In genomic region chr3:117306299-117306698, GRCh38 we compare ENCODE assay signal across 28 cellular contexts.
DNase-seq lines count a peak whose midpoint lies in the region; ATAC-seq lines count a peak whose summit lies in the region.
"Had no signal": no experiment of that assay in that cellular context is flagged by ENCODE, and none has a peak within 500 bp of the region (broad histone marks: within the 10 kb centered on the region; RNA-seq: fewer than 3 reads in every experiment).

No MANE protein-coding gene starts in this region.

- H3K4me3 Mint-ChIP-seq in immature natural killer cell (no peak overlapping the region), T-cell (no peak overlapping the region)
- H3K4me3 Mint-ChIP-seq in activated CD4-positive, alpha-beta memory T cell treated with anti-CD3 and anti-CD28 coated beads, Interleukin-2, amount 10 ng/mL, durations not matched to agents 7 days and 5 days: no peak overlapping the region
- H3K4me3 Mint-ChIP-seq: activated CD4-positive, alpha-beta T cell treated with anti-CD3 and anti-CD28 coated beads, Interleukin-2, amount 10 ng/mL, durations not matched to agents 24 days and 14 days; activated T-cell treated with anti-CD3 and anti-CD28 coated beads, Interleukin-2, amount 50 U/mL, for 24 hours; GM23338; naive thymus-derived CD8-positive, alpha-beta T cell had no signal

- peaks cover 0 to 2% (median 0%) of the 10 kb centered on the region in 3 donors for H3K27me3 Mint-ChIP-seq in immature natural killer cell (ENCODE audit: low read depth in 3 of 3)
- H3K27me3 Mint-ChIP-seq in T-cell: no peaks in the 10 kb centered on the region
- H3K27me3 Mint-ChIP-seq in activated CD4-positive, alpha-beta memory T cell treated with anti-CD3 and anti-CD28 coated beads, Interleukin-2, amount 10 ng/mL, durations not matched to agents 7 days and 5 days: no peaks in the 10 kb centered on the region
- H3K27me3 Mint-ChIP-seq: activated CD4-positive, alpha-beta T cell treated with anti-CD3 and anti-CD28 coated beads, Interleukin-2, amount 10 ng/mL, durations not matched to agents 24 days and 14 days; activated T-cell treated with anti-CD3 and anti-CD28 coated beads, Interleukin-2, amount 50 U/mL, for 24 hours; naive thymus-derived CD8-positive, alpha-beta T cell had no signal

- POLR2A ChIA-PET in T-cell (lab: Charles Lee): no interaction called here
- POLR2A ChIA-PET in activated CD4-positive, alpha-beta memory T cell treated with anti-CD3 and anti-CD28 coated beads, Interleukin-2, amount 10 ng/mL, durations not matched to agents 7 days and 5 days (lab: Charles Lee): no interaction called here

- H3K36me3 Mint-ChIP-seq in immature natural killer cell (no peaks in the 10 kb centered on the region), T-cell (no peaks in the 10 kb centered on the region)
- H3K36me3 Mint-ChIP-seq in activated CD4-positive, alpha-beta memory T cell treated with anti-CD3 and anti-CD28 coated beads, Interleukin-2, amount 10 ng/mL, durations not matched to agents 7 days and 5 days (ENCODE audit: low read depth): no peaks in the 10 kb centered on the region
- H3K36me3 Mint-ChIP-seq: naive thymus-derived CD8-positive, alpha-beta T cell had no signal

- H3K4me1 Mint-ChIP-seq in immature natural killer cell (peaks cover 8 to 43% of the 10 kb centered on the region in 2 donors), T-cell (no peaks in the 10 kb centered on the region)
- no peaks in the 10 kb centered on the region for H3K4me1 Mint-ChIP-seq in activated CD4-positive, alpha-beta memory T cell treated with anti-CD3 and anti-CD28 coated beads, Interleukin-2, amount 10 ng/mL, durations not matched to agents 7 days and 5 days
- H3K4me1 Mint-ChIP-seq: activated CD4-positive, alpha-beta T cell treated with anti-CD3 and anti-CD28 coated beads, Interleukin-2, amount 10 ng/mL, durations not matched to agents 24 days and 14 days; GM23338 had no signal

- H3K9me3 Mint-ChIP-seq in immature natural killer cell (peaks cover 0 to 9% (median 6%) of the 10 kb centered on the region in 6 donors), T-cell (peaks cover 7 to 12% (median 8%) of the 10 kb centered on the region in 3 donors)
- H3K9me3 Mint-ChIP-seq in activated CD4-positive, alpha-beta memory T cell treated with anti-CD3 and anti-CD28 coated beads, Interleukin-2, amount 10 ng/mL, durations not matched to agents 7 days and 5 days: peaks cover 3% of the 10 kb centered on the region
- H3K9me3 Mint-ChIP-seq: activated CD4-positive, alpha-beta T cell treated with anti-CD3 and anti-CD28 coated beads, Interleukin-2, amount 10 ng/mL, durations not matched to agents 24 days and 14 days; GM23338 had no signal

- CTCF ChIA-PET in T-cell (lab: Charles Lee): no interaction called here
- CTCF ChIA-PET in activated CD4-positive, alpha-beta memory T cell treated with anti-CD3 and anti-CD28 coated beads, Interleukin-2, amount 10 ng/mL, durations not matched to agents 7 days and 5 days (lab: Charles Lee): no interaction called here

- H3K27ac Mint-ChIP-seq in immature natural killer cell (no peak overlapping the region), T-cell (no peak overlapping the region)
- no peak overlapping the region for H3K27ac Mint-ChIP-seq in activated CD4-positive, alpha-beta memory T cell treated with anti-CD3 and anti-CD28 coated beads, Interleukin-2, amount 10 ng/mL, durations not matched to agents 7 days and 5 days
- H3K27ac Mint-ChIP-seq: activated CD4-positive, alpha-beta T cell treated with anti-CD3 and anti-CD28 coated beads, Interleukin-2, amount 10 ng/mL, durations not matched to agents 24 days and 14 days; activated T-cell treated with anti-CD3 and anti-CD28 coated beads, Interleukin-2, amount 50 U/mL, for 24 hours; GM23338; naive thymus-derived CD8-positive, alpha-beta T cell had no signal

- peak; percentile 53 for ATAC-seq in GM18502 (IDR thresholded peaks at IDR 0.05; ENCODE audit: poor library complexity, unreplicated experiment)
- peak; percentile 49 for ATAC-seq in GM19324 (IDR thresholded peaks at IDR 0.05; ENCODE audit: low FRiP score, unreplicated experiment)
- peak; percentile 57 for ATAC-seq in HG02642 (IDR thresholded peaks at IDR 0.05; ENCODE audit: poor library complexity, unreplicated experiment)
- ATAC-seq in HG03432 (IDR thresholded peaks at IDR 0.05; ENCODE audit: unreplicated experiment): peak; percentile 65
- ATAC-seq in T-cell (replicated peaks in 1 of 4): no peak
- ATAC-seq: A549; gastrocnemius medialis; GM23338; lower lobe of right lung; naive thymus-derived CD8-positive, alpha-beta T cell; right cardiac atrium; stimulated activated naive CD8-positive, alpha-beta T cell treated with anti-CD3 and anti-CD28 coated beads, Interleukin-15, Interleukin-2, amounts not matched to agents 100 U/mL and 50 U/mL, for 24 hours had no signal

- DNase-seq in immature natural killer cell: no peak
- DNase-seq in T-cell: no peak
- no peak for DNase-seq in activated CD4-positive, alpha-beta memory T cell treated with anti-CD3 and anti-CD28 coated beads, Interleukin-2, amount 10 ng/mL, durations not matched to agents 7 days and 5 days
- no peak for DNase-seq in stimulated activated CD4-positive, alpha-beta T cell treated with anti-CD3 and anti-CD28 coated beads, Interleukin-2, amount 100 ng/mL, for 24 hours
- DNase-seq: activated CD4-positive, alpha-beta T cell treated with anti-CD3 and anti-CD28 coated beads, Interleukin-2, amount 10 ng/mL, durations not matched to agents 24 days and 14 days; activated effector memory CD4-positive, alpha-beta T cell treated with anti-CD3 and anti-CD28 coated beads, Interleukin-2, amount 50 U/mL, for 16 hours; activated T-cell treated with anti-CD3 and anti-CD28 coated beads, Interleukin-2, amount 50 U/mL, for 24 hours; gastrocnemius medialis; kidney glomerular epithelial cell; lower lobe of right lung; naive thymus-derived CD8-positive, alpha-beta T cell; NCI-H1092; NCI-H187; NCI-H2171; NCI-H510A; right cardiac atrium; SJCRH30; stimulated activated CD4-positive, alpha-beta T cell treated with anti-CD3 and anti-CD28 coated beads, Interleukin-1b, Interleukin-23, amount 100 ng/mL, for 48 hours; stimulated activated naive CD8-positive, alpha-beta T cell treated with anti-CD3 and anti-CD28 coated beads, Interleukin-15, Interleukin-2, amounts not matched to agents 100 U/mL and 50 U/mL, for 24 hours; SW 1271; T-helper 9 cell; WERI-Rb-1 had no signal

Comparison
In these comparisons a context has a peak if more than half of its experiments do, and no peak if none do; other contexts are left out.
1. ATAC-seq: peak in GM18502 (single experiment), GM19324 (single experiment), HG02642 (single experiment) and HG03432 (single experiment); none in T-cell (0 of 4).